ENCODE assay signal across 25 cellular contexts in genomic region chr13:110435331-110435730, GRCh38.
"Had no signal": no experiment of that assay in that cellular context is flagged by ENCODE, and none has a peak within 500 bp of the region (broad histone marks: within the 10 kb centered on the region; RNA-seq: fewer than 3 reads in every experiment).

No MANE protein-coding gene starts in this region.

- ATAC-seq: esophagus mucosa, foreskin keratinocyte, heart right ventricle, left cardiac atrium, left lung, left ventricle myocardium superior, lower lobe of right lung, mucosa of descending colon had no signal

- H3K9me3 ChIP-seq: colonic mucosa, heart right ventricle, left lung, lower lobe of right lung, mucosa of descending colon had no signal

- H3K27me3 ChIP-seq: colonic mucosa, dorsolateral prefrontal cortex, foreskin keratinocyte, heart right ventricle, left lung had no signal

- H3K36me3 Mint-ChIP-seq: naive B cell had no signal

- H3K4me1 ChIP-seq: colonic mucosa, foreskin keratinocyte, left lung had no signal

- H3K27ac Mint-ChIP-seq: dendritic cell treated with granulocyte-macrophage colony-stimulating factor and Interleukin-4, amounts not matched to agents 40 ng/mL and 50 ng/mL, for 4 days; mesothelial cell of epicardium; naive B cell had no signal

- H3K9me3 Mint-ChIP-seq: dendritic cell treated with granulocyte-macrophage colony-stimulating factor and Interleukin-4, amounts not matched to agents 40 ng/mL and 50 ng/mL, for 4 days; mesothelial cell of epicardium had no signal

- DNase-seq: colonic mucosa; cortex of kidney; dorsolateral prefrontal cortex; effector CD4-positive, alpha-beta T cell; effector memory CD4-positive, alpha-beta T cell; erythroblast; foreskin keratinocyte; glutamatergic neuron; head of caudate nucleus; heart right ventricle; hippocampal formation; left cardiac atrium; left lung; left ventricle myocardium superior; lower lobe of right lung; mesenchymal stem cell; mucosa of descending colon; naive B cell had no signal

- H3K27ac ChIP-seq: colonic mucosa, dorsolateral prefrontal cortex, epithelial cell of prostate, foreskin keratinocyte, heart right ventricle, left lung, lower lobe of right lung had no signal

- H3K4me1 Mint-ChIP-seq: naive B cell had no signal

- H3K36me3 ChIP-seq: colonic mucosa had no signal

- FAIRE-seq: frontal cortex, islet of Langerhans, keratinocyte had no signal

- H3K4me3 Mint-ChIP-seq: dendritic cell treated with granulocyte-macrophage colony-stimulating factor and Interleukin-4, amounts not matched to agents 40 ng/mL and 50 ng/mL, for 4 days; mesothelial cell of epicardium; naive B cell had no signal

- H3K4me3 ChIP-seq: colonic mucosa, dorsolateral prefrontal cortex, heart right ventricle, left lung, lower lobe of right lung, mucosa of descending colon had no signal
